In genomic region chr10:75245354-75246001, GRCh38 we compare ENCODE assay signal across 1 cellular context.
TF ChIP-seq lines count a peak whose summit lies in the region.

No MANE protein-coding gene starts in this region.

TF ChIP-seq in WTC11, 78 proteins besides CTCF, POLR2A, EP300 and RAD21 (continued from another document):
- TF ChIP-seq ZNF423 (CRISPR knock-in tag; IDR thresholded peaks at IDR 0.05): 0 out of 2 replicates have a peak, but pooled peaks have one; percentile 14
